Comparison of ENCODE assay signal across 20 cellular contexts in genomic region chr17:17676752-17677151, GRCh38. TPM values are rescaled to one million over a fixed set of nuclear protein-coding genes. Genes with fewer than 3 reads are reported as not detected.
DNase-seq lines count a peak whose midpoint lies in the region; ATAC-seq and TF ChIP-seq lines count a peak whose summit lies in the region.
"Had no signal": no experiment of that assay in that cellular context is flagged by ENCODE, and none has a peak within 500 bp of the region (broad histone marks: within the 10 kb centered on the region; RNA-seq: fewer than 3 reads in every experiment).

No MANE protein-coding gene starts in this region.

- H3K27me3 ChIP-seq in GM23338 (ENCODE audit: insufficient read depth) (peaks cover 92% of the 10 kb centered on the region), sigmoid colon (no peaks in the 10 kb centered on the region)
- H3K27me3 ChIP-seq: BE2C, gastrocnemius medialis, MG63 had no signal

- TF ChIP-seq CTCF in GM23338 (conservative IDR thresholded peaks at IDR 0.05; ENCODE audit: low read depth in 2 of 2), result no peak
- TF ChIP-seq CTCF in sigmoid colon (IDR thresholded peaks at IDR 0.05), result no peak

- no peaks in the 10 kb centered on the region for H3K36me3 ChIP-seq in GM23338 (ENCODE audit: insufficient read depth)
- H3K36me3 ChIP-seq in sigmoid colon, result no peaks in the 10 kb centered on the region
- H3K36me3 ChIP-seq: BE2C, gastrocnemius medialis, MG63 had no signal

- TF ChIP-seq POLR2A in sigmoid colon (IDR thresholded peaks at IDR 0.05), result no peak

- no peak for ATAC-seq in GM23338
- ATAC-seq in activated T-helper 17 cell treated with anti-CD3 and anti-CD28 coated beads, Interleukin-2, amount 50 U/mL, for 72 hours (replicated peaks), result no peak
- no peak for ATAC-seq in natural killer cell treated with Interleukin-12 subunit alpha and Interleukin-12 subunit beta and Interleukin-15 and Interleukin-18, amount 100 ng/mL, for 72 hours
- ATAC-seq: activated CD4-positive, CD25-positive, alpha-beta regulatory T cell treated with anti-CD3 and anti-CD28 coated beads, Interleukin-2, amount 50 U/mL, for 24 hours; gastrocnemius medialis had no signal

- H3F3A ChIP-seq in GM23338 (replicated peaks; ENCODE audit: low read depth), result no peaks in the 10 kb centered on the region; the same call in 1 of the 2 replicates

- peak overlapping the region; percentile 41 for H3K4me3 Mint-ChIP-seq in activated CD4-positive, alpha-beta T cell treated with anti-CD3 and anti-CD28 coated beads, Interleukin-2, amount 10 ng/mL, durations not matched to agents 24 days and 14 days
- H3K4me3 Mint-ChIP-seq in GM23338, result no peak overlapping the region
- H3K4me3 Mint-ChIP-seq in activated T-helper 17 cell treated with anti-CD3 and anti-CD28 coated beads, Interleukin-2, amount 50 U/mL, for 72 hours, result peak overlapping the region; percentile 16
- H3K4me3 Mint-ChIP-seq in natural killer cell treated with Interleukin-12 subunit alpha and Interleukin-12 subunit beta and Interleukin-15 and Interleukin-18, amount 100 ng/mL, for 72 hours, result peak overlapping the region; percentile 20
- no peak overlapping the region for H3K4me3 Mint-ChIP-seq in activated T-helper 1 cell treated with anti-CD3 and anti-CD28 coated beads, Interleukin-12 subunit alpha, Interleukin-12 subunit beta, Interleukin-2, Interleukin-4 antibody, amounts not matched to agents 30 ng/mL and 10 ng/mL and 1 ng/mL, durations not matched to agents 14 hours and 24 hours and 36 hours

- 0 out of 2 replicates have a peak, but pooled peaks cover 3% of the 10 kb centered on the region for H4K20me1 ChIP-seq in GM23338 (replicated peaks; ENCODE audit: insufficient read depth)

- no peaks in the 10 kb centered on the region for H3K9me3 ChIP-seq in sigmoid colon
- H3K9me3 ChIP-seq: BE2C, gastrocnemius medialis, MG63 had no signal

- H3K27ac ChIP-seq in GM23338 (ENCODE audit: low read depth), result no peak overlapping the region
- H3K27ac ChIP-seq in sigmoid colon, result no peak overlapping the region
- H3K27ac ChIP-seq: gastrocnemius medialis had no signal

- no peak overlapping the region for H2AFZ ChIP-seq in GM23338

- H3K27ac Mint-ChIP-seq in activated CD4-positive, alpha-beta T cell treated with anti-CD3 and anti-CD28 coated beads, Interleukin-2, amount 10 ng/mL, durations not matched to agents 24 days and 14 days, result peak overlapping the region; percentile 34
- H3K27ac Mint-ChIP-seq in GM23338, result no peak overlapping the region
- H3K27ac Mint-ChIP-seq in activated T-helper 17 cell treated with anti-CD3 and anti-CD28 coated beads, Interleukin-2, amount 50 U/mL, for 72 hours, result no peak overlapping the region
- peak overlapping the region in 1 of 2 donors; percentile 40 for H3K27ac Mint-ChIP-seq in natural killer cell treated with Interleukin-12 subunit alpha and Interleukin-12 subunit beta and Interleukin-15 and Interleukin-18, amount 100 ng/mL, for 72 hours
- no peak overlapping the region for H3K27ac Mint-ChIP-seq in activated T-helper 1 cell treated with anti-CD3 and anti-CD28 coated beads, Interleukin-12 subunit alpha, Interleukin-12 subunit beta, Interleukin-2, Interleukin-4 antibody, amounts not matched to agents 30 ng/mL and 10 ng/mL and 1 ng/mL, durations not matched to agents 14 hours and 24 hours and 36 hours

- 88 to 93% methylated on average over 6 of the region's 6 CpGs for WGBS in sigmoid colon, 2 donors

- H3K27me3 Mint-ChIP-seq in activated CD4-positive, alpha-beta T cell treated with anti-CD3 and anti-CD28 coated beads, Interleukin-2, amount 10 ng/mL, durations not matched to agents 24 days and 14 days, result peaks cover 20% of the 10 kb centered on the region
- H3K27me3 Mint-ChIP-seq in GM23338 (ENCODE audit: insufficient read depth, low read depth, poor library complexity), result peaks cover 56% of the 10 kb centered on the region
- no peaks in the 10 kb centered on the region for H3K27me3 Mint-ChIP-seq in activated T-helper 17 cell treated with anti-CD3 and anti-CD28 coated beads, Interleukin-2, amount 50 U/mL, for 72 hours
- no peaks in the 10 kb centered on the region for H3K27me3 Mint-ChIP-seq in natural killer cell treated with Interleukin-12 subunit alpha and Interleukin-12 subunit beta and Interleukin-15 and Interleukin-18, amount 100 ng/mL, for 72 hours
- peaks cover 23% of the 10 kb centered on the region for H3K27me3 Mint-ChIP-seq in activated T-helper 1 cell treated with anti-CD3 and anti-CD28 coated beads, Interleukin-12 subunit alpha, Interleukin-12 subunit beta, Interleukin-2, Interleukin-4 antibody, amounts not matched to agents 30 ng/mL and 10 ng/mL and 1 ng/mL, durations not matched to agents 14 hours and 24 hours and 36 hours (ENCODE audit: insufficient read depth)

- no peak for DNase-seq in activated CD4-positive, alpha-beta T cell treated with anti-CD3 and anti-CD28 coated beads, Interleukin-2, amount 10 ng/mL, durations not matched to agents 24 days and 14 days
- no peak for DNase-seq in activated CD4-positive, alpha-beta T cell treated with anti-CD3 and anti-CD28 coated beads for 48 hours
- DNase-seq in GM23338 (ENCODE audit: low spot score), result no peak
- no peak for DNase-seq in natural killer cell treated with Interleukin-12 subunit alpha and Interleukin-12 subunit beta and Interleukin-15 and Interleukin-18, amount 100 ng/mL, for 72 hours (ENCODE audit: low spot score)
- DNase-seq in sigmoid colon, result no peak
- no peak for DNase-seq in NOMO-1 treated with dmso at 0.1 percent for 144 hours (lab: John Stamatoyannopoulos, UW; ENCODE audit: unreplicated experiment)
- DNase-seq in activated T-helper 1 cell treated with anti-CD3 and anti-CD28 coated beads, Interleukin-12 subunit alpha, Interleukin-12 subunit beta, Interleukin-2, Interleukin-4 antibody, amounts not matched to agents 30 ng/mL and 10 ng/mL and 1 ng/mL, durations not matched to agents 14 hours and 24 hours and 36 hours (ENCODE audit: low spot score), result no peak
- DNase-seq: activated gamma-delta T cell, BE2C, caudate nucleus, DMS153, gastrocnemius medialis, MG63, midbrain, NCI-H774, T1000, trophoblast cell had no signal

- H3K4me2 ChIP-seq in GM23338, result peak overlapping the region; percentile 46

- H3K9me3 Mint-ChIP-seq in activated CD4-positive, alpha-beta T cell treated with anti-CD3 and anti-CD28 coated beads, Interleukin-2, amount 10 ng/mL, durations not matched to agents 24 days and 14 days, result no peaks in the 10 kb centered on the region
- H3K9me3 Mint-ChIP-seq in GM23338, result no peaks in the 10 kb centered on the region
- H3K9me3 Mint-ChIP-seq in activated T-helper 17 cell treated with anti-CD3 and anti-CD28 coated beads, Interleukin-2, amount 50 U/mL, for 72 hours, result no peaks in the 10 kb centered on the region
- H3K9me3 Mint-ChIP-seq in natural killer cell treated with Interleukin-12 subunit alpha and Interleukin-12 subunit beta and Interleukin-15 and Interleukin-18, amount 100 ng/mL, for 72 hours, result no peaks in the 10 kb centered on the region
- no peaks in the 10 kb centered on the region for H3K9me3 Mint-ChIP-seq in activated T-helper 1 cell treated with anti-CD3 and anti-CD28 coated beads, Interleukin-12 subunit alpha, Interleukin-12 subunit beta, Interleukin-2, Interleukin-4 antibody, amounts not matched to agents 30 ng/mL and 10 ng/mL and 1 ng/mL, durations not matched to agents 14 hours and 24 hours and 36 hours

- no peak for TF ChIP-seq EP300 in sigmoid colon (IDR thresholded peaks at IDR 0.05)

- H3K4me1 Mint-ChIP-seq in activated CD4-positive, alpha-beta T cell treated with anti-CD3 and anti-CD28 coated beads, Interleukin-2, amount 10 ng/mL, durations not matched to agents 24 days and 14 days, result peaks cover 27% of the 10 kb centered on the region
- H3K4me1 Mint-ChIP-seq in GM23338, result peaks cover 30% of the 10 kb centered on the region
- H3K4me1 Mint-ChIP-seq in activated T-helper 17 cell treated with anti-CD3 and anti-CD28 coated beads, Interleukin-2, amount 50 U/mL, for 72 hours, result peaks cover 6% of the 10 kb centered on the region
- H3K4me1 Mint-ChIP-seq in natural killer cell treated with Interleukin-12 subunit alpha and Interleukin-12 subunit beta and Interleukin-15 and Interleukin-18, amount 100 ng/mL, for 72 hours (ENCODE audit: low read depth in 2 of 2), result peaks cover 19 to 31% of the 10 kb centered on the region in 2 donors
- peaks cover 24% of the 10 kb centered on the region for H3K4me1 Mint-ChIP-seq in activated T-helper 1 cell treated with anti-CD3 and anti-CD28 coated beads, Interleukin-12 subunit alpha, Interleukin-12 subunit beta, Interleukin-2, Interleukin-4 antibody, amounts not matched to agents 30 ng/mL and 10 ng/mL and 1 ng/mL, durations not matched to agents 14 hours and 24 hours and 36 hours (ENCODE audit: low read depth)

- no peaks in the 10 kb centered on the region for H3K36me3 Mint-ChIP-seq in activated CD4-positive, alpha-beta T cell treated with anti-CD3 and anti-CD28 coated beads, Interleukin-2, amount 10 ng/mL, durations not matched to agents 24 days and 14 days (ENCODE audit: low read depth)
- H3K36me3 Mint-ChIP-seq in GM23338 (ENCODE audit: low read depth), result no peaks in the 10 kb centered on the region
- no peaks in the 10 kb centered on the region for H3K36me3 Mint-ChIP-seq in activated T-helper 17 cell treated with anti-CD3 and anti-CD28 coated beads, Interleukin-2, amount 50 U/mL, for 72 hours (ENCODE audit: low read depth)
- no peaks in the 10 kb centered on the region for H3K36me3 Mint-ChIP-seq in natural killer cell treated with Interleukin-12 subunit alpha and Interleukin-12 subunit beta and Interleukin-15 and Interleukin-18, amount 100 ng/mL, for 72 hours
- no peaks in the 10 kb centered on the region for H3K36me3 Mint-ChIP-seq in activated T-helper 1 cell treated with anti-CD3 and anti-CD28 coated beads, Interleukin-12 subunit alpha, Interleukin-12 subunit beta, Interleukin-2, Interleukin-4 antibody, amounts not matched to agents 30 ng/mL and 10 ng/mL and 1 ng/mL, durations not matched to agents 14 hours and 24 hours and 36 hours (ENCODE audit: low read depth)

- intact Hi-C loops in activated CD4-positive, alpha-beta T cell treated with anti-CD3 and anti-CD28 coated beads, Interleukin-2, amount 10 ng/mL, durations not matched to agents 24 days and 14 days (cut with micrococcal nuclease), result no loop called here
- intact Hi-C loops in sigmoid colon (cut with DNase I), result no loop called here
- intact Hi-C loops in activated T-helper 1 cell treated with anti-CD3 and anti-CD28 coated beads, Interleukin-12 subunit alpha, Interleukin-12 subunit beta, Interleukin-2, Interleukin-4 antibody, amounts not matched to agents 30 ng/mL and 10 ng/mL and 1 ng/mL, durations not matched to agents 14 hours and 24 hours and 36 hours (cut with micrococcal nuclease), result no loop called here

- peaks cover 14% of the 10 kb centered on the region for H3K4me1 ChIP-seq in GM23338 (ENCODE audit: insufficient read depth)
- H3K4me1 ChIP-seq in sigmoid colon, result peaks cover 0 to 6% (median 5%) of the 10 kb centered on the region in 4 donors
- H3K4me1 ChIP-seq: BE2C had no signal

- H3K9me2 ChIP-seq in GM23338 (ENCODE audit: insufficient read depth), result no peaks in the 10 kb centered on the region

- no peaks in the 10 kb centered on the region for H3K79me2 ChIP-seq in GM23338 (replicated peaks; ENCODE audit: insufficient read depth)

- no peak overlapping the region for H3K4me3 ChIP-seq in GM23338
- H3K4me3 ChIP-seq in sigmoid colon, result no peak overlapping the region
- H3K4me3 ChIP-seq: gastrocnemius medialis, GM12878, MG63 had no signal

RNA-seq across cellular contexts. Expression of gene RAI1, which starts 4.5 kb away (rescaled TPM):
- total RNA-seq in activated CD4-positive, alpha-beta T cell treated with anti-CD3 and anti-CD28 coated beads, Interleukin-2, amount 10 ng/mL, durations not matched to agents 24 days and 14 days, result 30.1 and 34.5 TPM in 2 replicates
- total RNA-seq in GM23338 (2014; rRNA removed; shearing (Covaris generic)), result 0.87 and 2.1 TPM in 2 replicates
- polyA plus RNA-seq in GM23338 (2016; fragmentation: Nextera tagmentation; extraction: Ambion mirVana), result 0.75 and 0.89 TPM in 2 replicates
- 10 to 100 TPM in 1 of 2 donors, 1 to 10 TPM in 1; 7.0 to 16.0 TPM for total RNA-seq in activated T-helper 17 cell treated with anti-CD3 and anti-CD28 coated beads, Interleukin-2, amount 50 U/mL, for 72 hours
- total RNA-seq in natural killer cell treated with Interleukin-12 subunit alpha and Interleukin-12 subunit beta and Interleukin-15 and Interleukin-18, amount 100 ng/mL, for 72 hours, result 10 to 100 TPM; 15.8 to 31.0 TPM
- total RNA-seq in sigmoid colon, result 10 to 100 TPM in 2 of 4 donors, 1 to 10 TPM in 2; 7.4 to 31.9 (median 12.5) TPM
- 10 to 100 TPM in 1 of 3 donors, 1 to 10 TPM in 2; 1.8 to 14.2 (median 2.5) TPM for polyA plus RNA-seq in sigmoid colon
- total RNA-seq in activated T-helper 1 cell treated with anti-CD3 and anti-CD28 coated beads, Interleukin-12 subunit alpha, Interleukin-12 subunit beta, Interleukin-2, Interleukin-4 antibody, amounts not matched to agents 30 ng/mL and 10 ng/mL and 1 ng/mL, durations not matched to agents 14 hours and 24 hours and 36 hours, result 31.1 and 32.3 TPM in 2 replicates

Comparison
In these comparisons a context has a peak if more than half of its experiments do, and no peak if none do; other contexts are left out.
1. H3K4me3 Mint-ChIP-seq: peak in activated CD4-positive, alpha-beta T cell treated with anti-CD3 and anti-CD28 coated beads, Interleukin-2, amount 10 ng/mL, durations not matched to agents 24 days and 14 days (single experiment), activated T-helper 17 cell treated with anti-CD3 and anti-CD28 coated beads, Interleukin-2, amount 50 U/mL, for 72 hours (single experiment) and natural killer cell treated with Interleukin-12 subunit alpha and Interleukin-12 subunit beta and Interleukin-15 and Interleukin-18, amount 100 ng/mL, for 72 hours (single experiment); none in GM23338 (single experiment) and activated T-helper 1 cell treated with anti-CD3 and anti-CD28 coated beads, Interleukin-12 subunit alpha, Interleukin-12 subunit beta, Interleukin-2, Interleukin-4 antibody, amounts not matched to agents 30 ng/mL and 10 ng/mL and 1 ng/mL, durations not matched to agents 14 hours and 24 hours and 36 hours (single experiment).